Comparison of ENCODE assay signal across 30 cellular contexts in genomic region chr16:6709736-6710135, GRCh38.
"Had no signal": no experiment of that assay in that cellular context is flagged by ENCODE, and none has a peak within 500 bp of the region (broad histone marks: within the 10 kb centered on the region; RNA-seq: fewer than 3 reads in every experiment).

No MANE protein-coding gene starts in this region.

- DNase-seq: activated B cell treated with CpG ODN at 0.5 μM for 24 hours; activated CD4-positive, alpha-beta memory T cell treated with anti-CD3 and anti-CD28 coated beads for 36 hours; activated CD4-positive, alpha-beta T cell treated with anti-CD3 and anti-CD28 coated beads for 4 hours; activated CD4-positive, alpha-beta T cell treated with anti-CD3 and anti-CD28 coated beads, Interleukin-2, amount 10 ng/mL, durations not matched to agents 24 days and 14 days; activated CD4-positive, alpha-beta T cell treated with anti-CD3 and anti-CD28 coated beads, Interleukin-2, amount 50 U/mL, for 1 hour; activated CD4-positive, alpha-beta T cell treated with anti-CD3 and anti-CD28 coated beads, Interleukin-2, amount 50 U/mL, for 4 hours; activated CD4-positive, CD25-positive, alpha-beta regulatory T cell treated with anti-CD3 and anti-CD28 coated beads, Interleukin-2, amount 50 U/mL, for 72 hours; activated CD8-positive, alpha-beta memory T cell treated with anti-CD3 and anti-CD28 coated beads, Interleukin-2, amount 50 U/mL, for 4 hours; activated CD8-positive, alpha-beta T cell treated with anti-CD3 and anti-CD28 coated beads for 36 hours; activated effector memory CD4-positive, alpha-beta T cell treated with anti-CD3 and anti-CD28 coated beads, Interleukin-2, amount 50 U/mL, for 16 hours; activated gamma-delta T cell treated with Interleukin-2 at 50 U/mL for 16 hours; activated naive CD4-positive, alpha-beta T cell; activated naive CD4-positive, alpha-beta T cell treated with anti-CD3 and anti-CD28 coated beads for 36 hours; activated naive CD4-positive, alpha-beta T cell treated with anti-CD3 and anti-CD28 coated beads, Interleukin-2, amount 50 U/mL, for 16 hours; activated naive CD8-positive, alpha-beta T cell treated with anti-CD3 and anti-CD28 coated beads for 36 hours; activated T-cell treated with anti-CD3 and anti-CD28 coated beads for 4 hours; activated T-cell treated with anti-CD3 and anti-CD28 coated beads, Interleukin-2, amount 50 U/mL, for 1 hour; activated T-cell treated with anti-CD3 and anti-CD28 coated beads, Interleukin-2, amount 50 U/mL, for 4 hours; activated T-cell treated with anti-CD3 and anti-CD28 coated beads, Interleukin-2, amount 50 U/mL, for 72 hours; adrenal gland; amniotic stem cell; central memory CD4-positive, alpha-beta T cell; T-helper 1 cell; T-helper 2 cell; T-helper 9 cell had no signal

- H3K9me3 ChIP-seq: adrenal gland, ascending aorta had no signal

- ATAC-seq: activated CD8-positive, alpha-beta T cell treated with anti-CD3 and anti-CD28 coated beads for 36 hours; activated naive CD4-positive, alpha-beta T cell treated with anti-CD3 and anti-CD28 coated beads, Interleukin-2, amount 50 U/mL, for 72 hours; activated T-cell treated with anti-CD3 and anti-CD28 coated beads, Interleukin-2, amount 50 U/mL, for 4 hours; activated T-cell treated with anti-CD3 and anti-CD28 coated beads, Interleukin-2, amount 50 U/mL, for 72 hours; activated T-helper 17 cell treated with anti-CD3 and anti-CD28 coated beads, Interleukin-2, amount 50 U/mL, for 72 hours had no signal

- H3K27me3 ChIP-seq: adrenal gland, ascending aorta, cardiac muscle cell had no signal

- H3K36me3 ChIP-seq: adrenal gland, ascending aorta, cardiac muscle cell had no signal

- H3K27ac ChIP-seq: adrenal gland, ascending aorta, cardiac muscle cell, VCaP had no signal

- H3K4me1 ChIP-seq: adrenal gland, ascending aorta had no signal

- H3K4me3 ChIP-seq: adrenal gland, ascending aorta, cardiac muscle cell had no signal
